Comparison of ENCODE assay signal across 10 cellular contexts in genomic region chr12:120227233-120228040, GRCh38. TPM values are rescaled to one million over a fixed set of nuclear protein-coding genes. Genes with fewer than 3 reads are reported as not detected.
DNase-seq lines count a peak whose midpoint lies in the region; ATAC-seq and TF ChIP-seq lines count a peak whose summit lies in the region.
"Had no signal": no experiment of that assay in that cellular context is flagged by ENCODE, and none has a peak within 500 bp of the region (broad histone marks: within the 10 kb centered on the region; RNA-seq: fewer than 3 reads in every experiment).

No MANE protein-coding gene starts in this region.

- BruUV-seq in Panc1 (replicated peaks; lab: Mats Ljungman, UMichigan): no TSS peak

- DNase-seq in T-helper 2 cell treated with Interferon-gamma antibody and Interleukin-4, amounts not matched to agents 5 μg/mL and 100 μg/mL, for 36 hours (ENCODE audit: low spot score): no peak
- DNase-seq in T-helper 2 cell (no peak), Panc1 (ENCODE audit: low read depth, low spot score) (no peak), hepatocyte (ENCODE audit: low spot score) (peak; percentile 54), gastrocnemius medialis (no peak), EL (no peak), middle frontal gyrus (ENCODE audit: extremely low spot score, low spot score) (no peak), mucosa of descending colon (no peak)

- H3K4me3 Mint-ChIP-seq in T-helper 2 cell treated with Interferon-gamma antibody and Interleukin-4, amounts not matched to agents 5 μg/mL and 100 μg/mL, for 36 hours: peak overlapping the region; percentile 57

- H3K36me3 ChIP-seq in Panc1 (ENCODE audit: control insufficient read depth, insufficient read depth, low read length) (peaks cover 9% of the 10 kb centered on the region), hepatocyte (replicated peaks; ENCODE audit: insufficient read depth, low read depth) (no peaks in the 10 kb centered on the region), gastrocnemius medialis (peaks cover 2 to 17% of the 10 kb centered on the region in 2 donors), mucosa of descending colon (ENCODE audit: low read depth) (no peaks in the 10 kb centered on the region)

- H3K27ac ChIP-seq in Panc1 (ENCODE audit: low read length): peak overlapping the region; percentile 100
- H3K27ac ChIP-seq in hepatocyte: peak overlapping the region; percentile 99
- peak overlapping the region; percentile 97 to 99 (median 98) for H3K27ac ChIP-seq in gastrocnemius medialis
- H3K27ac ChIP-seq: thoracic aorta had no signal

- peak overlapping the region; percentile 68 for H3K4me2 ChIP-seq in hepatocyte

- in situ Hi-C loops in Panc1 (cut with HindIII; ENCODE audit: low pct_unique_long_range_greater_than_20kb, low sequenced_read_pairs): no loop called here
- in situ Hi-C loops in gastrocnemius medialis (cut with MboI; ENCODE audit: low sequenced_read_pairs in 4 of 4): loop anchor here (5.0 kb wide), 2 partner anchors 35 to 40 kb away; partner anchors contain the start of gene PXN (in 2 of the 4)

- H3K4me1 Mint-ChIP-seq in T-helper 2 cell treated with Interferon-gamma antibody and Interleukin-4, amounts not matched to agents 5 μg/mL and 100 μg/mL, for 36 hours (ENCODE audit: low read depth): peaks cover 66% of the 10 kb centered on the region

- POLR2A ChIA-PET in Panc1 (lab: Charles Lee): interaction anchor here (0.5 to 2.1 kb wide), 8 partner anchors 11 to 64 kb away, joined by 3 to 25 read pairs (median 4); partner anchors contain the start of genes PXN, RNU4-2 and RPLP0

- ATAC-seq in Panc1 (no peak), gastrocnemius medialis (no peak), mucosa of descending colon (no peak)

- no peak overlapping the region for H2AFZ ChIP-seq in hepatocyte

- H3K27me3 ChIP-seq in Panc1 (ENCODE audit: control insufficient read depth, insufficient read depth, low read length) (no peaks in the 10 kb centered on the region), hepatocyte (no peaks in the 10 kb centered on the region), gastrocnemius medialis (no peaks in the 10 kb centered on the region)

- H3K9me2 ChIP-seq in hepatocyte (replicated peaks; ENCODE audit: insufficient read depth): no peaks in the 10 kb centered on the region

- H3K79me2 ChIP-seq in hepatocyte: peaks cover 44% of the 10 kb centered on the region

- intact Hi-C loops in Panc1 (cut with micrococcal nuclease; ENCODE audit: unreplicated experiment): loop anchor here (2.0 kb wide), 1 partner anchor 37 kb away; the partner anchor contains the start of gene PXN
- intact Hi-C loops in gastrocnemius medialis (cut with DNase I; ENCODE audit: low total_unique reads): loop anchor here (1.0 to 2.0 kb wide), 2 partner anchors 27 to 38 kb away; partner anchors contain the start of genes PXN and RPLP0
- intact Hi-C loops in mucosa of descending colon (cut with DNase I, micrococcal nuclease): loop anchor here (2.0 to 5.0 kb wide), 2 partner anchors 39 to 40 kb away; partner anchors contain the start of gene PXN (in 1 of the 2)

- H3K9me3 Mint-ChIP-seq in T-helper 2 cell treated with Interferon-gamma antibody and Interleukin-4, amounts not matched to agents 5 μg/mL and 100 μg/mL, for 36 hours: no peaks in the 10 kb centered on the region
- H3K9me3 Mint-ChIP-seq: naive thymus-derived CD8-positive, alpha-beta T cell had no signal

- peaks cover 31% of the 10 kb centered on the region for H3K36me3 Mint-ChIP-seq in T-helper 2 cell treated with Interferon-gamma antibody and Interleukin-4, amounts not matched to agents 5 μg/mL and 100 μg/mL, for 36 hours (ENCODE audit: low read depth)

- H4K20me1 ChIP-seq in hepatocyte (ENCODE audit: insufficient read depth, poor library complexity, severe bottlenecking): no peaks in the 10 kb centered on the region

- H3K9me3 ChIP-seq in Panc1 (ENCODE audit: control insufficient read depth, insufficient read depth, low read depth, low read length) (no peaks in the 10 kb centered on the region), hepatocyte (ENCODE audit: low read depth) (no peaks in the 10 kb centered on the region), gastrocnemius medialis (no peaks in the 10 kb centered on the region), mucosa of descending colon (no peaks in the 10 kb centered on the region)
- H3K9me3 ChIP-seq: thoracic aorta had no signal

- CTCF ChIA-PET in Panc1 (lab: Charles Lee): interaction anchor here (0.6 to 2.3 kb wide), 15 partner anchors 10 to 210 kb away, joined by 3 to 26 read pairs (median 5); partner anchors contain the start of genes COX6A1, PXN and RPLP0

- H3K4me3 ChIP-seq in Panc1 (ENCODE audit: low read depth in 2 of 2, low read length in 2 of 2) (no peak overlapping the region), hepatocyte (no peak overlapping the region), gastrocnemius medialis (no peak overlapping the region), mucosa of descending colon (no peak overlapping the region)

- H3K4me1 ChIP-seq in Panc1 (ENCODE audit: control insufficient read depth, insufficient read depth, low read length): peaks cover 87% of the 10 kb centered on the region
- H3K4me1 ChIP-seq in hepatocyte (ENCODE audit: insufficient read depth): peaks cover 87% of the 10 kb centered on the region
- peaks cover 70 to 76% of the 10 kb centered on the region in 2 donors for H3K4me1 ChIP-seq in gastrocnemius medialis
- peaks cover 63% of the 10 kb centered on the region for H3K4me1 ChIP-seq in mucosa of descending colon (ENCODE audit: low read depth)

- TF ChIP-seq CTCF in Panc1 (IDR thresholded peaks at IDR 0.05): no peak
- no peak for TF ChIP-seq CTCF in hepatocyte (IDR thresholded peaks at IDR 0.05; ENCODE audit: poor library complexity)
- TF ChIP-seq CTCF in gastrocnemius medialis (IDR thresholded peaks at IDR 0.05 in 4 of 5, conservative IDR thresholded peaks at IDR 0.05 in 1 of 5): no peak
- no peak for TF ChIP-seq CTCF in mucosa of descending colon (IDR thresholded peaks at IDR 0.05)

- peak overlapping the region; percentile 58 for H3K27ac Mint-ChIP-seq in T-helper 2 cell treated with Interferon-gamma antibody and Interleukin-4, amounts not matched to agents 5 μg/mL and 100 μg/mL, for 36 hours

- H3K27me3 Mint-ChIP-seq in T-helper 2 cell treated with Interferon-gamma antibody and Interleukin-4, amounts not matched to agents 5 μg/mL and 100 μg/mL, for 36 hours (ENCODE audit: low read depth): no peaks in the 10 kb centered on the region
- H3K27me3 Mint-ChIP-seq: naive thymus-derived CD8-positive, alpha-beta T cell had no signal

- 72% methylated on average over 8 of the region's 8 CpGs for WGBS in hepatocyte (ENCODE audit: low lambda C conversion rate, missing lambda C conversion rate)

- TF ChIP-seq POLR2A in gastrocnemius medialis (IDR thresholded peaks at IDR 0.05): no peak

RNA-seq across cellular contexts. Expression of gene RPLP0, which starts 26.5 kb away (rescaled TPM):
- 2,628 TPM for total RNA-seq in Panc1 (2021; ENCODE audit: unreplicated experiment)
- polyA plus RNA-seq in Panc1 (2012; ENCODE audit: insufficient read length): 4,062 TPM
- total RNA-seq in hepatocyte: 3,730 and 3,982 TPM in 2 replicates
- polyA plus RNA-seq in hepatocyte: 775 and 798 TPM in 2 replicates
- total RNA-seq in gastrocnemius medialis: 1,000 to 10,000 TPM; 2,008 to 3,982 (median 3,189) TPM
- total RNA-seq in mucosa of descending colon: 1,000 to 10,000 TPM; 1,175 to 1,810 (median 1,602) TPM

RNA-seq across cellular contexts. Expression of gene GCN1, which starts 32.9 kb away (rescaled TPM):
- 175 TPM for total RNA-seq in Panc1 (2021; ENCODE audit: unreplicated experiment)
- polyA plus RNA-seq in Panc1 (2012; ENCODE audit: insufficient read length): 125 TPM
- total RNA-seq in hepatocyte: 37.4 and 197 TPM in 2 replicates
- polyA plus RNA-seq in hepatocyte: 27.6 and 28.2 TPM in 2 replicates
- 10 to 100 TPM; 58.2 to 99.7 (median 87.4) TPM for total RNA-seq in gastrocnemius medialis
- total RNA-seq in mucosa of descending colon: 100 to 1,000 TPM in 1 of 3 donors, 10 to 100 TPM in 2; 74.6 to 108 (median 76.7) TPM

RNA-seq across cellular contexts. Expression of gene PXN, which starts 38.1 kb away (rescaled TPM):
- total RNA-seq in Panc1 (2021; ENCODE audit: unreplicated experiment): 484 TPM
- 478 TPM for polyA plus RNA-seq in Panc1 (2012; ENCODE audit: insufficient read length)
- total RNA-seq in hepatocyte: 26.7 and 30.4 TPM in 2 replicates
- 61.7 and 69.3 TPM in 2 replicates for polyA plus RNA-seq in hepatocyte
- 100 to 1,000 TPM in 1 of 4 donors, 10 to 100 TPM in 3; 48.8 to 102 (median 77.9) TPM for total RNA-seq in gastrocnemius medialis
- 100 to 1,000 TPM; 117 to 167 (median 146) TPM for total RNA-seq in mucosa of descending colon
